ENCODE assay signal across 17 cellular contexts in the genomic region with DNA sequence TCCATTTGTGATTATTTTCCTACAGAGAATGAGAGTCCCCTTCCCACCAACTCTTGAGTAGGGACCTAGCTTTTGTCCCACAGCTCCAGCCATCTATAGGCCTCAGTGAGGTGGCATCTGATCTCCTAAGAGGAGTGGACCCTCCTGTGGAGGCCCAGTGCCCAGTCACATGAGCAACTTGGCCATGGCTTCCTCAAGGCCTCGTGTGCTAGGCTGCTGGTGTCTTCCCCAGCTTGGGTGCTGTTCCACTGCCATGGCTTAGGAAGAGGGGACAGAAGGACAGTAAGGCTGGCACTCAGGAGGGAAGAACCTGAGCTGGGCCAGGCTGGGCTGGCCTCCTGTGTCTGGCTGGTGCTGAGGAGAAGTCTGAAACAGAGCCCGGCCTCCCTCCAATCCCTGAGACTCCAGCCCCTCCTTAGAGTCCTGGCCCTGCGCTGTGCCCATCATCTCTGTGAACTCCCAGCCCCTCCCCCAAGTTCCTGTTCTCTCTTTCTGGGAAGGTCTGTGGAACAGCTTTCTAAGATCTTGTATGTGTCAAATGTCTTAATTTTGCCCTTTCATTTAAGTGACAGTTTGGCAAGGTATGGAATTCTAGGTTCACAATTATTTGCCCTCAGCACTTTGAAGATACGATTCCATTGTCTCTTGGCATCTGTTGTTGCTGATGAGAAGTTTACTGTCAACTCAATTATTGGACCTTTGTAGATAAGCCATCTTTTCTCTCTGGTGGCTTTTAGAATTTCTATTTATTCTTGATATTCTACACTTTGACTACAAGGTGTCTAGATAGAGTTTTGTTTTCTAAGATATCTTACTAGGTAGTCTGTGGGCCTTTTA. TPM values are rescaled to one million over a fixed set of nuclear protein-coding genes. Genes with fewer than 3 reads are reported as not detected.
DNase-seq lines count a peak whose midpoint lies in the region; ATAC-seq and TF ChIP-seq lines count a peak whose summit lies in the region.
"Had no signal": no experiment of that assay in that cellular context is flagged by ENCODE, and none has a peak within 500 bp of the region (broad histone marks: within the 10 kb centered on the region; RNA-seq: fewer than 3 reads in every experiment).

No MANE protein-coding gene starts in this region.

- no peak overlapping the region for H3K4ac ChIP-seq in H9 (ENCODE audit: low read depth, low read length)

- H3K36me3 ChIP-seq in Karpas-422 (ENCODE audit: insufficient read depth, low read length) (peaks cover 24% of the 10 kb centered on the region), vagina (peaks cover 0 to 16% of the 10 kb centered on the region in 2 donors), testis (ENCODE audit: low read depth, missing control alignments) (no peaks in the 10 kb centered on the region)

- no peak overlapping the region for H3T11ph ChIP-seq in H9 (ENCODE audit: low read length)

- H3K4me1 Mint-ChIP-seq in activated T-helper 17 cell treated with anti-CD3 and anti-CD28 coated beads, Interleukin-2, amount 50 U/mL, for 72 hours, result peaks cover 13% of the 10 kb centered on the region
- peaks cover 20% of the 10 kb centered on the region for H3K4me1 Mint-ChIP-seq in endothelial cell (ENCODE audit: unreplicated experiment)
- peaks cover 20 to 29% of the 10 kb centered on the region in 2 experiments for H3K4me1 Mint-ChIP-seq in H9

- H3K23me2 ChIP-seq in H9 (ENCODE audit: insufficient read length, low read depth, low read length, poor library complexity, severe bottlenecking), result no peaks in the 10 kb centered on the region

- H3K27ac Mint-ChIP-seq in activated T-helper 17 cell treated with anti-CD3 and anti-CD28 coated beads, Interleukin-2, amount 50 U/mL, for 72 hours, result peak overlapping the region; percentile 28
- no peak overlapping the region for H3K27ac Mint-ChIP-seq in endothelial cell (ENCODE audit: unreplicated experiment)
- no peak overlapping the region for H3K27ac Mint-ChIP-seq in H9
- H3K27ac Mint-ChIP-seq: CD4-positive, alpha-beta T cell had no signal

- H4K20me1 ChIP-seq in Karpas-422 (ENCODE audit: insufficient read depth, low read depth, low read length) (no peaks in the 10 kb centered on the region), H9 (ENCODE audit: control insufficient read depth, insufficient read depth, insufficient read length) (no peaks in the 10 kb centered on the region)

- no peaks in the 10 kb centered on the region for H3K79me1 ChIP-seq in H9 (ENCODE audit: insufficient read depth, low read depth, low read length, poor library complexity, severe bottlenecking)

- no peak overlapping the region for H3K18ac ChIP-seq in H9 (ENCODE audit: insufficient read length, low read depth, low read length)

- 92 to 96% methylated on average over 4 of the region's 4 CpGs for WGBS in testis, 2 donors
- no CpG with 5 or more reads among the region's 4 CpGs for WGBS in H9 (ENCODE audit: extremely low coverage, insufficient read length, low lambda C conversion rate)

- no peak overlapping the region for H3K14ac ChIP-seq in H9 (ENCODE audit: insufficient read depth, low read length)

- H3K27ac ChIP-seq in Karpas-422 (ENCODE audit: low read length), result peak overlapping the region; percentile 37; the same call in 1 of the 2 replicates
- no peak overlapping the region for H3K27ac ChIP-seq in vagina
- no peak overlapping the region for H3K27ac ChIP-seq in testis
- no peak overlapping the region for H3K27ac ChIP-seq in H9 (ENCODE audit: insufficient read length, low read depth, low read length)
- H3K27ac ChIP-seq: C4-2B, GM23248 had no signal

- H2AFZ ChIP-seq in Karpas-422 (ENCODE audit: low read length), result no peak overlapping the region
- H2AFZ ChIP-seq in H9 (ENCODE audit: low read length), result no peak overlapping the region
- H2AFZ ChIP-seq: GM23248 had no signal

- intact Hi-C loops in posterior vena cava (cut with DNase I) (no loop called here), vagina (cut with DNase I) (no loop called here), testis (cut with DNase I; ENCODE audit: low total_unique reads) (loop anchor here (10.0 kb wide), 2 partner anchors 68 to 178 kb away; no protein-coding TSS in a partner anchor)

- H2BK12ac ChIP-seq in H9 (ENCODE audit: insufficient read length, low read depth, low read length), result no peak overlapping the region

- no peak overlapping the region for H2BK15ac ChIP-seq in H9 (ENCODE audit: low read depth, low read length)

- H4K5ac ChIP-seq in H9 (ENCODE audit: insufficient read length, low read depth, low read length), result no peak overlapping the region

- H3K27me3 Mint-ChIP-seq in activated T-helper 17 cell treated with anti-CD3 and anti-CD28 coated beads, Interleukin-2, amount 50 U/mL, for 72 hours, result peaks cover under 1% of the 10 kb centered on the region
- H3K27me3 Mint-ChIP-seq in endothelial cell (ENCODE audit: unreplicated experiment) (peaks cover 5% of the 10 kb centered on the region), H9 (ENCODE audit: low read depth) (peaks cover 14% of the 10 kb centered on the region)

- H2BK120ac ChIP-seq in H9 (ENCODE audit: low read depth, low read length, poor library complexity, severe bottlenecking), result no peak overlapping the region

- no peak overlapping the region for H2AK5ac ChIP-seq in H9 (ENCODE audit: insufficient read length, low read length)

- H3K23ac ChIP-seq in H9 (ENCODE audit: insufficient read length, low read depth, low read length), result no peak overlapping the region

- TF ChIP-seq POLR2A in vagina (IDR thresholded peaks at IDR 0.05) (no peak), testis (IDR thresholded peaks at IDR 0.05) (no peak)

- DNase-seq in Karpas-422 (no peak), endothelial cell (ENCODE audit: low spot score) (no peak), posterior vena cava (ENCODE audit: low spot score) (peak; percentile 50), vagina (ENCODE audit: extremely low spot score in 2 of 2) (no peak), AG08396 (ENCODE audit: low spot score) (no peak), testis (no peak), H9 (no peak)
- DNase-seq: ACHN; AML-193; Caco-2; CD4-positive, alpha-beta T cell; GM23248; HCEC 1CT had no signal

- H3K4me3 ChIP-seq in Karpas-422 (ENCODE audit: low read length) (no peak overlapping the region), vagina (no peak overlapping the region), testis (no peak overlapping the region)
- H3K4me3 ChIP-seq: GM23248 had no signal

- no peak for ATAC-seq in activated T-helper 17 cell treated with anti-CD3 and anti-CD28 coated beads, Interleukin-2, amount 50 U/mL, for 72 hours (replicated peaks)
- ATAC-seq: HepG2 had no signal

- no peaks in the 10 kb centered on the region for H3K9me3 Mint-ChIP-seq in activated T-helper 17 cell treated with anti-CD3 and anti-CD28 coated beads, Interleukin-2, amount 50 U/mL, for 72 hours
- H3K9me3 Mint-ChIP-seq in endothelial cell (ENCODE audit: unreplicated experiment) (no peaks in the 10 kb centered on the region), H9 (peaks cover 20% of the 10 kb centered on the region in 2 experiments)

- no peaks in the 10 kb centered on the region for H3K9me2 ChIP-seq in Karpas-422 (replicated peaks; ENCODE audit: insufficient read depth, low read length)

- no peaks in the 10 kb centered on the region; the same call in 1 of the 2 replicates for H3K9me3 ChIP-seq in Karpas-422 (ENCODE audit: low read length)
- no peaks in the 10 kb centered on the region for H3K9me3 ChIP-seq in vagina
- no peaks in the 10 kb centered on the region for H3K9me3 ChIP-seq in testis
- H3K9me3 ChIP-seq in H9 (ENCODE audit: control insufficient read depth, low read depth, low read length), result no peaks in the 10 kb centered on the region
- H3K9me3 ChIP-seq: Caco-2 had no signal

- no peak overlapping the region for H3K56ac ChIP-seq in H9 (ENCODE audit: insufficient read length, low read depth, low read length)

- H4K8ac ChIP-seq in H9 (replicated peaks; ENCODE audit: insufficient read length, low read depth, low read length), result no peak overlapping the region

- H3K36me3 Mint-ChIP-seq in activated T-helper 17 cell treated with anti-CD3 and anti-CD28 coated beads, Interleukin-2, amount 50 U/mL, for 72 hours (ENCODE audit: low read depth), result peaks cover 30% of the 10 kb centered on the region
- H3K36me3 Mint-ChIP-seq in endothelial cell (ENCODE audit: low read depth, unreplicated experiment) (peaks cover 28% of the 10 kb centered on the region), H9 (ENCODE audit: insufficient read depth in 1 of 3, low read depth in 3 of 3) (peaks cover 18 to 35% (median 30%) of the 10 kb centered on the region in 3 experiments)

- H3K9ac ChIP-seq in Karpas-422 (ENCODE audit: low read length) (no peak overlapping the region), H9 (ENCODE audit: extremely low read depth, insufficient read length, low read length) (no peak overlapping the region)
- H3K9ac ChIP-seq: GM23248 had no signal

- H3K4me1 ChIP-seq in Karpas-422 (ENCODE audit: low read length) (peaks cover 20% of the 10 kb centered on the region), vagina (no peaks in the 10 kb centered on the region), testis (no peaks in the 10 kb centered on the region), H9 (ENCODE audit: insufficient read depth, low read length) (peaks cover 4% of the 10 kb centered on the region)
- H3K4me1 ChIP-seq: Caco-2 had no signal

- TF ChIP-seq CTCF in endothelial cell (IDR thresholded peaks at IDR 0.05; ENCODE audit: unreplicated experiment) (no peak), vagina (IDR thresholded peaks at IDR 0.05) (no peak), testis (IDR thresholded peaks at IDR 0.05) (no peak), H9 (conservative IDR thresholded peaks at IDR 0.05) (no peak)

- no peak overlapping the region for H2BK5ac ChIP-seq in H9 (ENCODE audit: insufficient read length, low read length)

- no peaks in the 10 kb centered on the region for H3K27me3 ChIP-seq in Karpas-422 (ENCODE audit: low read length)
- H3K27me3 ChIP-seq in vagina, result no peaks in the 10 kb centered on the region
- H3K27me3 ChIP-seq in testis, result no peaks in the 10 kb centered on the region
- no peaks in the 10 kb centered on the region for H3K27me3 ChIP-seq in H9 (ENCODE audit: insufficient read depth, low read length)

- H3K4me3 Mint-ChIP-seq in activated T-helper 17 cell treated with anti-CD3 and anti-CD28 coated beads, Interleukin-2, amount 50 U/mL, for 72 hours, result no peak overlapping the region
- peak overlapping the region; percentile 68 for H3K4me3 Mint-ChIP-seq in endothelial cell (ENCODE audit: unreplicated experiment)
- no peak overlapping the region for H3K4me3 Mint-ChIP-seq in H9
- H3K4me3 Mint-ChIP-seq: CD4-positive, alpha-beta T cell had no signal

- no peak overlapping the region for H4K91ac ChIP-seq in H9 (ENCODE audit: insufficient read length, low read depth, low read length)

- H3K79me2 ChIP-seq in Karpas-422 (ENCODE audit: low read length) (no peaks in the 10 kb centered on the region), H9 (ENCODE audit: insufficient read depth, low read length) (no peaks in the 10 kb centered on the region)

- H3K4me2 ChIP-seq in Karpas-422 (ENCODE audit: low read depth, low read length, poor library complexity, severe bottlenecking) (no peak overlapping the region), H9 (ENCODE audit: insufficient read depth, insufficient read length, low read length) (no peak overlapping the region)

- H2BK20ac ChIP-seq in H9 (ENCODE audit: low read depth, low read length, poor library complexity, severe bottlenecking), result no peak overlapping the region

RNA-seq across cellular contexts. Expression of gene KCNQ4, which starts 7.1 kb away (rescaled TPM):
- total RNA-seq in Karpas-422 (2014; rRNA removed; shearing (Covaris generic); ENCODE audit: low replicate concordance), result 2.3 and 3.2 TPM in 2 replicates
- 1 to 10 TPM in 1 of 2 donors, under 1 TPM in 1; 0.45 to 1.5 TPM for total RNA-seq in activated T-helper 17 cell treated with anti-CD3 and anti-CD28 coated beads, Interleukin-2, amount 50 U/mL, for 72 hours
- total RNA-seq in endothelial cell (ENCODE audit: unreplicated experiment) (1.5 TPM), posterior vena cava (10 to 100 TPM; 10.3 to 11.4 TPM), vagina (2.0 TPM), testis (1 to 10 TPM; 1.4 to 2.4 TPM), H9 (2021) (1.4 TPM in 2 replicates)
- 2.3 TPM for polyA plus RNA-seq in testis (ENCODE audit: insufficient read depth, low read depth, low replicate concordance)
- total RNA-seq: GM23248, H4 had no signal
- polyA plus RNA-seq: GM23248 had no signal
